Comparison of ENCODE assay signal across 16 cellular contexts in genomic region chr3:52507359-52507758, GRCh38. TPM values are rescaled to one million over a fixed set of nuclear protein-coding genes. Genes with fewer than 3 reads are reported as not detected.
A peak's percentile ranks its signal among the peaks of the same experiment; 100 is the strongest.
DNase-seq lines count a peak whose midpoint lies in the region; ATAC-seq, FAIRE-seq and TF ChIP-seq lines count a peak whose summit lies in the region.
"Had no signal": no experiment of that assay in that cellular context is flagged by ENCODE, and none has a peak within 500 bp of the region (broad histone marks: within the 10 kb centered on the region; RNA-seq: fewer than 3 reads in every experiment).

No MANE protein-coding gene starts in this region.

- H4K8ac ChIP-seq in H1 (ENCODE audit: extremely low read depth, insufficient read depth, low read length): 0 out of 2 replicates have a peak overlapping the region, but pooled peaks have one; percentile 45

- H2BK12ac ChIP-seq in H1 (ENCODE audit: low read depth, low read length): no peak overlapping the region

- no peak overlapping the region for H4K91ac ChIP-seq in H1 (replicated peaks; ENCODE audit: insufficient read length, low read length)

- H3K4me2 ChIP-seq in H1 (ENCODE audit: insufficient read depth in 1 of 2, low read depth in 2 of 2, low read length in 2 of 2): no peak overlapping the region

- no peaks in the 10 kb centered on the region for H3K79me1 ChIP-seq in H1 (ENCODE audit: low read depth, low read length)

- WGBS in H1 (ENCODE audit: extremely low coverage in 1 of 2, insufficient coverage in 1 of 2, insufficient read length in 1 of 2, insufficient replicate concordance in 2 of 2, low coverage in 1 of 2, low lambda C conversion rate in 2 of 2, missing lambda C conversion rate in 1 of 2), 2 experiments: 80% methylated on average over 5 of the region's 5 CpGs; no CpG with 5 or more reads in 1 of the 2 experiments

- POLR2A ChIA-PET in H1 (lab: Charles Lee; ENCODE audit: partially characterized antibody): no interaction called here
- POLR2A ChIA-PET in CD8-positive, alpha-beta memory T cell (lab: Charles Lee): no interaction called here

- no peak for TF ChIP-seq EP300 in H1 (IDR thresholded peaks at IDR 0.05; ENCODE audit: borderline replicate concordance in 1 of 2, low read depth in 2 of 2, low read length in 2 of 2)

- peak; percentile 68 for DNase-seq in EH (ENCODE audit: low read depth)
- DNase-seq in MG63: peak; percentile 83
- no peak for DNase-seq in H1 (ENCODE audit: low read depth in 1 of 2, low spot score in 2 of 2)
- DNase-seq in nephron progenitor cell: no peak
- no peak for DNase-seq in NCI-H1930 (lab: John Stamatoyannopoulos, UW)
- no peak for DNase-seq in CD8-positive, alpha-beta memory T cell
- no peak for DNase-seq in stimulated activated naive B cell treated with anti-CD40 and anti-IgM and Interleukin-4, amounts not matched to agents 10 μg/mL and 1 μg/mL and 100 μg/mL, for 72 hours
- DNase-seq: activated CD4-positive, alpha-beta T cell treated with anti-CD3 and anti-CD28 coated beads for 36 hours; CD8-positive, alpha-beta T cell; NCI-H1417 treated with DMSO at 0.1 percent for 48 hours had no signal

- ATAC-seq in GM18519 (IDR thresholded peaks at IDR 0.05; ENCODE audit: low FRiP score, unreplicated experiment): no peak
- no peak for ATAC-seq in stimulated activated naive B cell treated with anti-CD40 and anti-IgM and Interleukin-4, amounts not matched to agents 10 μg/mL and 1 μg/mL and 100 μg/mL, for 72 hours (replicated peaks)
- ATAC-seq: activated CD4-positive, alpha-beta T cell treated with anti-CD3 and anti-CD28 coated beads for 36 hours; CD8-positive, alpha-beta T cell had no signal

- H3K4ac ChIP-seq in H1 (replicated peaks; ENCODE audit: insufficient read length, low read depth, low read length): no peak overlapping the region

- H2BK15ac ChIP-seq in H1 (ENCODE audit: low read length): no peak overlapping the region

- no peak for TF ChIP-seq RAD21 in H1 (IDR thresholded peaks at IDR 0.05 in 1 of 2, conservative IDR thresholded peaks at IDR 0.05 in 1 of 2; ENCODE audit: low read depth in 2 of 2, low read length in 2 of 2)

- FAIRE-seq in H1 (lab: Jason Lieb, UNC): no peak

- H3K27ac Mint-ChIP-seq in nephron progenitor cell: peak overlapping the region; percentile 54
- H3K27ac Mint-ChIP-seq in CD8-positive, alpha-beta memory T cell: no peak overlapping the region
- no peak overlapping the region for H3K27ac Mint-ChIP-seq in stimulated activated naive B cell treated with anti-CD40 and anti-IgM and Interleukin-4, amounts not matched to agents 10 μg/mL and 1 μg/mL and 100 μg/mL, for 72 hours
- H3K27ac Mint-ChIP-seq: activated CD4-positive, alpha-beta T cell treated with anti-CD3 and anti-CD28 coated beads for 36 hours; activated T-helper 1 cell treated with anti-CD3 and anti-CD28 coated beads, Interleukin-12 subunit alpha, Interleukin-12 subunit beta, Interleukin-2, Interleukin-4 antibody, amounts not matched to agents 30 ng/mL and 10 ng/mL and 1 ng/mL, durations not matched to agents 14 hours and 24 hours and 36 hours; CD8-positive, alpha-beta T cell had no signal

- no peak for TF ChIP-seq POLR2A in H1 (IDR thresholded peaks at IDR 0.05; ENCODE audit: control extremely low read depth in 1 of 2, low read depth in 2 of 2, low read length in 2 of 2)

- H3K36me3 Mint-ChIP-seq in nephron progenitor cell (ENCODE audit: low read depth): no peaks in the 10 kb centered on the region
- H3K36me3 Mint-ChIP-seq in CD8-positive, alpha-beta memory T cell: no peaks in the 10 kb centered on the region
- no peaks in the 10 kb centered on the region for H3K36me3 Mint-ChIP-seq in stimulated activated naive B cell treated with anti-CD40 and anti-IgM and Interleukin-4, amounts not matched to agents 10 μg/mL and 1 μg/mL and 100 μg/mL, for 72 hours
- H3K36me3 Mint-ChIP-seq: brain; CD8-positive, alpha-beta T cell had no signal

- H3K36me3 ChIP-seq in MG63: no peaks in the 10 kb centered on the region
- H3K36me3 ChIP-seq in H1 (ENCODE audit: control insufficient read depth in 2 of 4, insufficient read depth in 4 of 4, low read length in 3 of 4): no peaks in the 10 kb centered on the region
- H3K36me3 ChIP-seq in CD8-positive, alpha-beta memory T cell (ENCODE audit: insufficient read depth, low read length): no peaks in the 10 kb centered on the region

- H3K27me3 ChIP-seq in MG63 (no peaks in the 10 kb centered on the region), H1 (replicated peaks in 1 of 4; ENCODE audit: control insufficient read depth in 3 of 4, extremely low read depth in 1 of 4, insufficient read depth in 3 of 4, low read length in 3 of 4) (no peaks in the 10 kb centered on the region)
- H3K27me3 ChIP-seq in CD8-positive, alpha-beta memory T cell (ENCODE audit: insufficient read depth, low read length, poor library complexity, severe bottlenecking): no peaks in the 10 kb centered on the region

- peaks cover 0 to 9% (median 5%) of the 10 kb centered on the region in 4 experiments; a peak in 4 of 7 replicates for H3K4me1 ChIP-seq in H1 (replicated peaks in 1 of 4; ENCODE audit: control insufficient read depth in 3 of 4, insufficient read depth in 4 of 4, low read length in 3 of 4)
- H3K4me1 ChIP-seq in CD8-positive, alpha-beta memory T cell (ENCODE audit: insufficient read depth, low read length): no peaks in the 10 kb centered on the region

- no peak overlapping the region for H2AK5ac ChIP-seq in H1 (ENCODE audit: low read depth, low read length)

- no peaks in the 10 kb centered on the region for H3K23me2 ChIP-seq in H1 (ENCODE audit: low read depth, low read length)

- H3K9me3 Mint-ChIP-seq in nephron progenitor cell: no peaks in the 10 kb centered on the region
- H3K9me3 Mint-ChIP-seq in CD8-positive, alpha-beta memory T cell: no peaks in the 10 kb centered on the region
- H3K9me3 Mint-ChIP-seq in stimulated activated naive B cell treated with anti-CD40 and anti-IgM and Interleukin-4, amounts not matched to agents 10 μg/mL and 1 μg/mL and 100 μg/mL, for 72 hours: no peaks in the 10 kb centered on the region
- H3K9me3 Mint-ChIP-seq: activated T-helper 1 cell treated with anti-CD3 and anti-CD28 coated beads, Interleukin-12 subunit alpha, Interleukin-12 subunit beta, Interleukin-2, Interleukin-4 antibody, amounts not matched to agents 30 ng/mL and 10 ng/mL and 1 ng/mL, durations not matched to agents 14 hours and 24 hours and 36 hours; CD8-positive, alpha-beta T cell had no signal

- no peak overlapping the region for H3K23ac ChIP-seq in H1 (ENCODE audit: insufficient read length)

- H3K9ac ChIP-seq in H1 (replicated peaks in 1 of 4; ENCODE audit: extremely low read depth in 1 of 4, low read depth in 3 of 4, low read length in 3 of 4): no peak overlapping the region

- no peaks in the 10 kb centered on the region for H3K79me2 ChIP-seq in H1 (ENCODE audit: control insufficient read depth in 1 of 2, insufficient read depth in 2 of 2, low read length in 2 of 2)

- H2BK20ac ChIP-seq in H1 (ENCODE audit: low read length): no peak overlapping the region

- no peak overlapping the region for H3K27ac ChIP-seq in H1 (ENCODE audit: low read depth, low read length)
- no peak overlapping the region for H3K27ac ChIP-seq in CD8-positive, alpha-beta memory T cell (ENCODE audit: low read depth, low read length)
- H3K27ac ChIP-seq: SK-N-MC had no signal

- no peak overlapping the region for H3K4me3 Mint-ChIP-seq in nephron progenitor cell
- H3K4me3 Mint-ChIP-seq in CD8-positive, alpha-beta memory T cell: no peak overlapping the region
- H3K4me3 Mint-ChIP-seq in stimulated activated naive B cell treated with anti-CD40 and anti-IgM and Interleukin-4, amounts not matched to agents 10 μg/mL and 1 μg/mL and 100 μg/mL, for 72 hours: no peak overlapping the region
- H3K4me3 Mint-ChIP-seq: activated CD4-positive, alpha-beta T cell treated with anti-CD3 and anti-CD28 coated beads for 36 hours; activated T-helper 1 cell treated with anti-CD3 and anti-CD28 coated beads, Interleukin-12 subunit alpha, Interleukin-12 subunit beta, Interleukin-2, Interleukin-4 antibody, amounts not matched to agents 30 ng/mL and 10 ng/mL and 1 ng/mL, durations not matched to agents 14 hours and 24 hours and 36 hours; brain; CD8-positive, alpha-beta T cell had no signal

- H3K27me3 Mint-ChIP-seq in nephron progenitor cell (ENCODE audit: low read depth, poor library complexity): peaks cover 5% of the 10 kb centered on the region
- H3K27me3 Mint-ChIP-seq in CD8-positive, alpha-beta memory T cell: no peaks in the 10 kb centered on the region
- no peaks in the 10 kb centered on the region for H3K27me3 Mint-ChIP-seq in stimulated activated naive B cell treated with anti-CD40 and anti-IgM and Interleukin-4, amounts not matched to agents 10 μg/mL and 1 μg/mL and 100 μg/mL, for 72 hours
- H3K27me3 Mint-ChIP-seq: activated CD4-positive, alpha-beta T cell treated with anti-CD3 and anti-CD28 coated beads for 36 hours; brain had no signal

- no peak overlapping the region for H3K18ac ChIP-seq in H1 (ENCODE audit: extremely low read depth, low read length)

- H3K4me1 Mint-ChIP-seq in nephron progenitor cell: peaks cover 8% of the 10 kb centered on the region
- H3K4me1 Mint-ChIP-seq in CD8-positive, alpha-beta memory T cell: no peaks in the 10 kb centered on the region
- no peaks in the 10 kb centered on the region for H3K4me1 Mint-ChIP-seq in stimulated activated naive B cell treated with anti-CD40 and anti-IgM and Interleukin-4, amounts not matched to agents 10 μg/mL and 1 μg/mL and 100 μg/mL, for 72 hours
- H3K4me1 Mint-ChIP-seq: activated CD4-positive, alpha-beta T cell treated with anti-CD3 and anti-CD28 coated beads for 36 hours had no signal

- no peak for TF ChIP-seq CTCF in H1 (IDR thresholded peaks at IDR 0.05; ENCODE audit: control extremely low read depth in 1 of 3, insufficient read depth in 1 of 3, low read depth in 1 of 3, low read length in 3 of 3)
- no peak for TF ChIP-seq CTCF in nephron progenitor cell (IDR thresholded peaks at IDR 0.05)

- H3K4me3 ChIP-seq in MG63 (no peak overlapping the region), H1 (ENCODE audit: extremely low read depth in 1 of 4, insufficient read depth in 2 of 4, low read depth in 3 of 4, low read length in 4 of 4) (no peak overlapping the region)
- no peak overlapping the region for H3K4me3 ChIP-seq in CD8-positive, alpha-beta memory T cell (ENCODE audit: low read length)
- H3K4me3 ChIP-seq: SK-N-MC had no signal

- no peak overlapping the region for H3K14ac ChIP-seq in H1 (ENCODE audit: insufficient read length)

- CTCF ChIA-PET in H1 (lab: Charles Lee; ENCODE audit: partially characterized antibody): no interaction called here
- CTCF ChIA-PET in CD8-positive, alpha-beta memory T cell (lab: Charles Lee): no interaction called here

- no peaks in the 10 kb centered on the region for H4K20me1 ChIP-seq in H1 (replicated peaks in 1 of 2; ENCODE audit: control insufficient read depth in 1 of 2, insufficient read depth in 2 of 2, low read length in 2 of 2)

- H3K9me3 ChIP-seq in MG63 (no peaks in the 10 kb centered on the region), H1 (ENCODE audit: insufficient read depth in 2 of 2, low read depth in 1 of 2, low read length in 1 of 2) (no peaks in the 10 kb centered on the region)
- H3K9me3 ChIP-seq in CD8-positive, alpha-beta memory T cell (ENCODE audit: low read length): no peaks in the 10 kb centered on the region

- H4K5ac ChIP-seq in H1 (ENCODE audit: insufficient read length, low read depth, low read length): no peak overlapping the region

- no peak overlapping the region for H3K56ac ChIP-seq in H1 (replicated peaks; ENCODE audit: insufficient read length, low read depth, low read length)

- no peak overlapping the region for H2AFZ ChIP-seq in H1 (ENCODE audit: low read length)

- H2BK5ac ChIP-seq in H1 (ENCODE audit: low read depth, low read length): no peak overlapping the region

- no peak overlapping the region for H2BK120ac ChIP-seq in H1 (replicated peaks; ENCODE audit: low read depth, low read length)

RNA-seq across cellular contexts. Expression of gene STAB1, which starts 12.2 kb away (rescaled TPM):
- total RNA-seq in MG63 (2014; rRNA removed; shearing (Covaris generic); ENCODE audit: low replicate concordance): not detected in 2 replicates
- 1.8 and 1.9 TPM in 2 replicates for total RNA-seq in H1 (2021; fragmentation: NEBNext Ultra II Directional; extraction: Animal tissue kit (Norgen Biotek cat#: 25700))
- 1.0 and 1.3 TPM in 2 replicates for polyA plus RNA-seq in H1 (2011; rRNA removed)
- polyA plus RNA-seq in H1 (2011; cell fraction: cytosol; rRNA removed): 0.78 TPM
- polyA plus RNA-seq in H1 (2011; cell fraction: nucleus; rRNA removed): 3.9 TPM
- 0.64 to 1.5 TPM (median 1.2 TPM) in 4 replicates for polyA plus RNA-seq in H1 (2012, experiment 1 of 2)
- polyA plus RNA-seq in H1 (2012, experiment 2 of 2): 0.62 TPM
- polyA plus RNA-seq in H1 (2013, experiment 1 of 2): 1.2 TPM
- polyA plus RNA-seq in H1 (2013, experiment 2 of 2): 0.99 TPM
- 0.85 and 1.4 TPM in 2 replicates for polyA minus RNA-seq in H1 (2011; rRNA and poly(A)+ RNA removed)
- polyA minus RNA-seq in H1 (2011; cell fraction: cytosol; rRNA and poly(A)+ RNA removed): 1.7 TPM
- polyA minus RNA-seq in H1 (2011; cell fraction: nucleus; rRNA and poly(A)+ RNA removed): 2.0 TPM
- 1 to 10 TPM; 7.6 to 9.7 TPM for total RNA-seq in CD8-positive, alpha-beta memory T cell
- 0.05 TPM for polyA plus RNA-seq in CD8-positive, alpha-beta memory T cell

RNA-seq across cellular contexts. Expression of gene NT5DC2, which starts 26.3 kb away (rescaled TPM):
- total RNA-seq in MG63 (2014; rRNA removed; shearing (Covaris generic); ENCODE audit: low replicate concordance): 7.2 and 21.5 TPM in 2 replicates
- 331 and 367 TPM in 2 replicates for total RNA-seq in H1 (2021; fragmentation: NEBNext Ultra II Directional; extraction: Animal tissue kit (Norgen Biotek cat#: 25700))
- 477 and 618 TPM in 2 replicates for polyA plus RNA-seq in H1 (2011; rRNA removed)
- 370 TPM for polyA plus RNA-seq in H1 (2011; cell fraction: cytosol; rRNA removed)
- polyA plus RNA-seq in H1 (2011; cell fraction: nucleus; rRNA removed): 830 TPM
- polyA plus RNA-seq in H1 (2012, experiment 1 of 2): 216 to 416 TPM (median 397 TPM) in 4 replicates
- polyA plus RNA-seq in H1 (2012, experiment 2 of 2): 335 TPM
- 241 TPM for polyA plus RNA-seq in H1 (2013, experiment 1 of 2)
- 226 TPM for polyA plus RNA-seq in H1 (2013, experiment 2 of 2)
- polyA minus RNA-seq in H1 (2011; rRNA and poly(A)+ RNA removed): 308 and 331 TPM in 2 replicates
- polyA minus RNA-seq in H1 (2011; cell fraction: cytosol; rRNA and poly(A)+ RNA removed): 233 TPM
- 167 TPM for polyA minus RNA-seq in H1 (2011; cell fraction: nucleus; rRNA and poly(A)+ RNA removed)
- 10 to 100 TPM; 80.3 to 84.6 TPM for total RNA-seq in CD8-positive, alpha-beta memory T cell
- polyA plus RNA-seq in CD8-positive, alpha-beta memory T cell: 1.2 TPM

RNA-seq across cellular contexts. Expression of gene UQCC5, which starts 29.0 kb away (rescaled TPM):
- 0.20 TPM in 1 of 2 replicates, not detected in the other for total RNA-seq in MG63 (2014; rRNA removed; shearing (Covaris generic); ENCODE audit: low replicate concordance)
- total RNA-seq in H1 (2021; fragmentation: NEBNext Ultra II Directional; extraction: Animal tissue kit (Norgen Biotek cat#: 25700)): 37.7 and 39.3 TPM in 2 replicates
- 35.0 and 45.0 TPM in 2 replicates for polyA plus RNA-seq in H1 (2011; rRNA removed)
- 55.7 TPM for polyA plus RNA-seq in H1 (2011; cell fraction: cytosol; rRNA removed)
- 59.8 TPM for polyA plus RNA-seq in H1 (2011; cell fraction: nucleus; rRNA removed)
- polyA plus RNA-seq in H1 (2012, experiment 1 of 2): 33.1 to 135 TPM (median 91.0 TPM) in 4 replicates
- 63.3 TPM for polyA plus RNA-seq in H1 (2012, experiment 2 of 2)
- 68.6 TPM for polyA plus RNA-seq in H1 (2013, experiment 1 of 2)
- polyA plus RNA-seq in H1 (2013, experiment 2 of 2): 73.4 TPM
- polyA minus RNA-seq in H1 (2011; rRNA and poly(A)+ RNA removed): 4.8 and 5.1 TPM in 2 replicates
- polyA minus RNA-seq in H1 (2011; cell fraction: cytosol; rRNA and poly(A)+ RNA removed): 14.8 TPM
- polyA minus RNA-seq in H1 (2011; cell fraction: nucleus; rRNA and poly(A)+ RNA removed): 25.4 TPM
- total RNA-seq in CD8-positive, alpha-beta memory T cell: 10 to 100 TPM; 15.3 to 18.2 TPM
- 20.7 TPM for polyA plus RNA-seq in CD8-positive, alpha-beta memory T cell

RNA-seq across cellular contexts. Expression of gene NISCH, which starts 52.0 kb away (rescaled TPM):
- 8.1 and 15.5 TPM in 2 replicates for total RNA-seq in MG63 (2014; rRNA removed; shearing (Covaris generic); ENCODE audit: low replicate concordance)
- 67.0 and 71.9 TPM in 2 replicates for total RNA-seq in H1 (2021; fragmentation: NEBNext Ultra II Directional; extraction: Animal tissue kit (Norgen Biotek cat#: 25700))
- polyA plus RNA-seq in H1 (2011; rRNA removed): 71.2 and 108 TPM in 2 replicates
- 71.7 TPM for polyA plus RNA-seq in H1 (2011; cell fraction: cytosol; rRNA removed)
- 289 TPM for polyA plus RNA-seq in H1 (2011; cell fraction: nucleus; rRNA removed)
- 48.9 to 72.2 TPM (median 62.2 TPM) in 4 replicates for polyA plus RNA-seq in H1 (2012, experiment 1 of 2)
- 33.3 TPM for polyA plus RNA-seq in H1 (2012, experiment 2 of 2)
- polyA plus RNA-seq in H1 (2013, experiment 1 of 2): 50.4 TPM
- 45.9 TPM for polyA plus RNA-seq in H1 (2013, experiment 2 of 2)
- polyA minus RNA-seq in H1 (2011; rRNA and poly(A)+ RNA removed): 106 and 112 TPM in 2 replicates
- 60.0 TPM for polyA minus RNA-seq in H1 (2011; cell fraction: cytosol; rRNA and poly(A)+ RNA removed)
- polyA minus RNA-seq in H1 (2011; cell fraction: nucleus; rRNA and poly(A)+ RNA removed): 121 TPM
- total RNA-seq in CD8-positive, alpha-beta memory T cell: 10 to 100 TPM; 65.7 to 66.2 TPM
- 31.6 TPM for polyA plus RNA-seq in CD8-positive, alpha-beta memory T cell

RNA-seq across cellular contexts. Expression of gene TNNC1, which starts 53.5 kb away (rescaled TPM):
- 0.99 TPM in 1 of 2 replicates, not detected in the other for total RNA-seq in MG63 (2014; rRNA removed; shearing (Covaris generic); ENCODE audit: low replicate concordance)
- total RNA-seq in H1 (2021; fragmentation: NEBNext Ultra II Directional; extraction: Animal tissue kit (Norgen Biotek cat#: 25700)): 5.8 and 9.5 TPM in 2 replicates
- polyA plus RNA-seq in H1 (2011; rRNA removed): 16.4 and 18.5 TPM in 2 replicates
- polyA plus RNA-seq in H1 (2011; cell fraction: cytosol; rRNA removed): 29.5 TPM
- 12.1 TPM for polyA plus RNA-seq in H1 (2011; cell fraction: nucleus; rRNA removed)
- polyA plus RNA-seq in H1 (2012, experiment 1 of 2): 11.7 to 13.0 TPM (median 12.0 TPM) in 4 replicates
- 12.9 TPM for polyA plus RNA-seq in H1 (2012, experiment 2 of 2)
- polyA plus RNA-seq in H1 (2013, experiment 1 of 2): 5.0 TPM
- 4.6 TPM for polyA plus RNA-seq in H1 (2013, experiment 2 of 2)
- 2.8 and 5.0 TPM in 2 replicates for polyA minus RNA-seq in H1 (2011; rRNA and poly(A)+ RNA removed)
- 4.1 TPM for polyA minus RNA-seq in H1 (2011; cell fraction: cytosol; rRNA and poly(A)+ RNA removed)
- polyA minus RNA-seq in H1 (2011; cell fraction: nucleus; rRNA and poly(A)+ RNA removed): 5.0 TPM
- total RNA-seq in CD8-positive, alpha-beta memory T cell: 1 to 10 TPM; 2.2 to 2.3 TPM
- polyA plus RNA-seq in CD8-positive, alpha-beta memory T cell: not detected
- total RNA-seq: mesenteric fat pad, pulmonary artery endothelial cell had no signal

Comparison
In these comparisons a context has a peak if more than half of its experiments do, and no peak if none do; other contexts are left out.
1. DNase-seq: peak in EH (single experiment) and MG63 (single experiment); none in H1 (0 of 2), nephron progenitor cell (single experiment), NCI-H1930 (0 of 2), CD8-positive, alpha-beta memory T cell (0 of 5) and stimulated activated naive B cell treated with anti-CD40 and anti-IgM and Interleukin-4, amounts not matched to agents 10 μg/mL and 1 μg/mL and 100 μg/mL, for 72 hours (single experiment).
2. RNA of gene UQCC5, which starts 29.0 kb away (total RNA-seq): 37.7 to 39.3 TPM in H1 and 15.3 to 18.2 TPM in CD8-positive, alpha-beta memory T cell; 0.20 TPM in MG63; every median in the first group is over 10 times any median in the second.